Comparison of ENCODE assay signal across 1 cellular context in the genomic region with DNA sequence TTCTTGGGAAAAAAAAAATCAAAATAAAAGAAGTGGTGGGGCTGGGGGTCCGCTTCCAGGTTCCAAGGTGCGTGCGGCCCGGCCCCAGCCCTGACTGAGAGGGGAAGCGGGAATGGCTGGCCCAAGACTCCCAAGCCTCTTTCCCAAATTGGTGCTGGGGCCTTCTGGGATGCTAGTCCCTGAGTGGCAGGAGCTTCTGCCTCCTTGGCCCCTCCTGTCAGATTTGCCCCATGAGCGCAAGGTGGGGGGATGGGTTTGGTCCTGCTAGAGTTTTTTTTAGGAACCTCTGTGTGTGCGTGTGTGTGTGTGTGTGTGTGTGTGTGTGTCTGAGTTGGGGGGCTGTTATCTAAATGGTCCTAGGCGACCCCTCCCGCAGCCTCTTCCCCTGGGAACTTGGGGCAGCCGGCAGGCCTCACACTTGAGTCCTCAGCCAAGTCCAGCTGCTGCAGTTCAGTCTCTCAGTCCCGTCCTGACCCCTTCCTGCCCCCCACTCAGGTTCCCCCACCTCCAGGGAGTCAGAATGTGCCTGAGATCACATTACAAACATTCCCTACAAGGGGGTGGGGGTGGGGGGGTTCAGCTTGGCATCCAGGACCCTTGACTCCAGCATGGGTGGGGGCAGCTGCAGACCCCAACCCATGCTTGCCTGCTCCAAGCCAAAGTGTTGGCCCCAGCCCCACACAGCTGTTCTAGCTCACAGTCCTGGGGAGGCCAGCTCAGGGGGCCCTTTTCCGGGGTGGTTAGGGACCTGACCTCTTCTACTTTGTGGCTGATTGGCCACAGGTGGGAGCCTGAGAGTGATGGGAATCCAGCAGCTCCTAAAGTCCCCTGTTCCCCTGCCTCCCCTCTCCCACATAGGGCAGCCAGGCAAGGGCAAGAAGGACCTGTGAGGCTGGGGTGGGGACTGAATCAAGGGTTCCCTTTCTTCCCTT.
TF ChIP-seq lines count a peak whose summit lies in the region.

No MANE protein-coding gene starts in this region.

TF ChIP-seq in endothelial cell of umbilical vein, 7 proteins besides CTCF, POLR2A, EP300 and RAD21 (continued from another document):
- TF ChIP-seq JUN (IDR thresholded peaks at IDR 0.05; ENCODE audit: borderline replicate concordance, insufficient read depth, insufficient read length, low read depth) (no peak), GATA2 (IDR thresholded peaks at IDR 0.05; ENCODE audit: insufficient read depth, insufficient read length, low read depth, low read length) (no peak)
